Comparison of ENCODE assay signal across 8 cellular contexts in genomic region chr5:373710-374602, GRCh38. TPM values are rescaled to one million over a fixed set of nuclear protein-coding genes. Genes with fewer than 3 reads are reported as not detected.
DNase-seq lines count a peak whose midpoint lies in the region; ATAC-seq, FAIRE-seq and TF ChIP-seq lines count a peak whose summit lies in the region.

No MANE protein-coding gene starts in this region.

- H3K56ac ChIP-seq in H1 (replicated peaks; ENCODE audit: insufficient read length, low read depth, low read length) = no peak overlapping the region

- peaks cover 87% of the 10 kb centered on the region for H3K4me1 ChIP-seq in BLaER1
- H3K4me1 ChIP-seq in H1 (replicated peaks in 1 of 4; ENCODE audit: control insufficient read depth in 3 of 4, insufficient read depth in 4 of 4, low read length in 3 of 4) = peaks cover 0 to 10% (median 5%) of the 10 kb centered on the region in 4 experiments; a peak in 5 of 7 replicates

- no peak overlapping the region for H2BK15ac ChIP-seq in H1 (ENCODE audit: low read length)

- no peaks in the 10 kb centered on the region for H3K79me1 ChIP-seq in H1 (ENCODE audit: low read depth, low read length)

- peak; percentile 36 for ATAC-seq in GM19324 (IDR thresholded peaks at IDR 0.05; ENCODE audit: low FRiP score, unreplicated experiment)

- TF ChIP-seq RAD21 in H1 (IDR thresholded peaks at IDR 0.05 in 1 of 2, conservative IDR thresholded peaks at IDR 0.05 in 1 of 2; ENCODE audit: low read depth in 2 of 2, low read length in 2 of 2) = no peak

- H3K18ac ChIP-seq in H1 (ENCODE audit: extremely low read depth, low read length) = no peak overlapping the region

- H3K23ac ChIP-seq in H1 (ENCODE audit: insufficient read length) = no peak overlapping the region

- H4K5ac ChIP-seq in H1 (ENCODE audit: insufficient read length, low read depth, low read length) = no peak overlapping the region

- H3K4me3 ChIP-seq in BLaER1 = peak overlapping the region; percentile 60
- H3K4me3 ChIP-seq in H1 (ENCODE audit: extremely low read depth in 1 of 4, insufficient read depth in 2 of 4, low read depth in 3 of 4, low read length in 4 of 4) = peak overlapping the region; percentile 1 to 57 (median 14); a peak in 5 of 8 replicates

- no peaks in the 10 kb centered on the region for H3K79me2 ChIP-seq in H1 (ENCODE audit: control insufficient read depth in 1 of 2, insufficient read depth in 2 of 2, low read length in 2 of 2)

- peaks cover 3% of the 10 kb centered on the region; the same call in 1 of the 2 replicates for H3K23me2 ChIP-seq in H1 (ENCODE audit: low read depth, low read length)

- no peak overlapping the region; the same call in 1 of the 2 replicates for H3K27ac ChIP-seq in BLaER1
- H3K27ac ChIP-seq in H1 (ENCODE audit: low read depth, low read length) = no peak overlapping the region

- POLR2A ChIA-PET in H1 (lab: Charles Lee; ENCODE audit: partially characterized antibody) = interaction anchor here (1.3 kb wide), 1 partner anchor 26 kb away, joined by 4 read pairs; no protein-coding TSS in a partner anchor

- no peak overlapping the region for H2BK20ac ChIP-seq in H1 (ENCODE audit: low read length)

- H3K4me1 Mint-ChIP-seq in stimulated activated naive CD8-positive, alpha-beta T cell treated with anti-CD3 and anti-CD28 coated beads, Interleukin-15, Interleukin-2, amounts not matched to agents 100 ng/mL and 50 ng/mL, for 24 hours (ENCODE audit: low read depth) = peaks cover 84% of the 10 kb centered on the region

- H2AK5ac ChIP-seq in H1 (ENCODE audit: low read depth, low read length) = no peak overlapping the region

- H3K4me2 ChIP-seq in BLaER1 (peak overlapping the region; percentile 96), H1 (ENCODE audit: insufficient read depth in 1 of 2, low read depth in 2 of 2, low read length in 2 of 2) (peak overlapping the region; percentile 4 to 72; a peak in 3 of 4 replicates)

- no peak overlapping the region for H4K91ac ChIP-seq in H1 (replicated peaks; ENCODE audit: insufficient read length, low read length)

- H2BK12ac ChIP-seq in H1 (ENCODE audit: low read depth, low read length) = no peak overlapping the region

- H3K36me3 ChIP-seq in BLaER1 (no peaks in the 10 kb centered on the region), H1 (ENCODE audit: control insufficient read depth in 2 of 4, insufficient read depth in 4 of 4, low read length in 3 of 4) (no peaks in the 10 kb centered on the region)

- no peak overlapping the region for H2AFZ ChIP-seq in H1 (ENCODE audit: low read length)

- 51% methylated on average over 6 of the region's 86 CpGs; no CpG with 5 or more reads in 1 of the 2 experiments for WGBS in H1 (ENCODE audit: extremely low coverage in 1 of 2, insufficient coverage in 1 of 2, insufficient read length in 1 of 2, insufficient replicate concordance in 2 of 2, low coverage in 1 of 2, low lambda C conversion rate in 2 of 2, missing lambda C conversion rate in 1 of 2), 2 experiments

- no peak overlapping the region for H3K4ac ChIP-seq in H1 (replicated peaks; ENCODE audit: insufficient read length, low read depth, low read length)

- H3K4me3 Mint-ChIP-seq in stimulated activated naive CD8-positive, alpha-beta T cell treated with anti-CD3 and anti-CD28 coated beads, Interleukin-15, Interleukin-2, amounts not matched to agents 100 ng/mL and 50 ng/mL, for 24 hours = peak overlapping the region; percentile 76

- H3K27me3 ChIP-seq in BLaER1 (peaks cover 32% of the 10 kb centered on the region), H1 (replicated peaks in 1 of 4; ENCODE audit: control insufficient read depth in 3 of 4, extremely low read depth in 1 of 4, insufficient read depth in 3 of 4, low read length in 3 of 4) (peaks cover 0 to 20% (median 14%) of the 10 kb centered on the region in 4 experiments; a peak in 5 of 7 replicates)

- H4K8ac ChIP-seq in H1 (ENCODE audit: extremely low read depth, insufficient read depth, low read length) = no peak overlapping the region

- no peaks in the 10 kb centered on the region for H3K9me3 Mint-ChIP-seq in stimulated activated naive CD8-positive, alpha-beta T cell treated with anti-CD3 and anti-CD28 coated beads, Interleukin-15, Interleukin-2, amounts not matched to agents 100 ng/mL and 50 ng/mL, for 24 hours

- no peak overlapping the region for H3K14ac ChIP-seq in H1 (ENCODE audit: insufficient read length)

- no peak for FAIRE-seq in H1 (lab: Jason Lieb, UNC)

- peaks cover 9% of the 10 kb centered on the region; the same call in 1 of the 2 replicates for H4K20me1 ChIP-seq in BLaER1
- H4K20me1 ChIP-seq in H1 (replicated peaks in 1 of 2; ENCODE audit: control insufficient read depth in 1 of 2, insufficient read depth in 2 of 2, low read length in 2 of 2) = no peaks in the 10 kb centered on the region

- peaks cover 17% of the 10 kb centered on the region for H3K36me3 Mint-ChIP-seq in stimulated activated naive CD8-positive, alpha-beta T cell treated with anti-CD3 and anti-CD28 coated beads, Interleukin-15, Interleukin-2, amounts not matched to agents 100 ng/mL and 50 ng/mL, for 24 hours (ENCODE audit: low read depth)

- no peak for TF ChIP-seq POLR2A in H1 (IDR thresholded peaks at IDR 0.05; ENCODE audit: control extremely low read depth in 1 of 2, low read depth in 2 of 2, low read length in 2 of 2)

- no peaks in the 10 kb centered on the region for H3K27me3 Mint-ChIP-seq in stimulated activated naive CD8-positive, alpha-beta T cell treated with anti-CD3 and anti-CD28 coated beads, Interleukin-15, Interleukin-2, amounts not matched to agents 100 ng/mL and 50 ng/mL, for 24 hours

- H2BK120ac ChIP-seq in H1 (replicated peaks; ENCODE audit: low read depth, low read length) = no peak overlapping the region

- CTCF ChIA-PET in H1 (lab: Charles Lee; ENCODE audit: partially characterized antibody) = interaction anchor here (0.8 to 1.8 kb wide), 5 partner anchors 12 to 173 kb away, joined by 3 to 4 read pairs (median 3); no protein-coding TSS in a partner anchor

- H2BK5ac ChIP-seq in H1 (ENCODE audit: low read depth, low read length) = no peak overlapping the region

- H3K9me3 ChIP-seq in BLaER1 (no peaks in the 10 kb centered on the region), H1 (ENCODE audit: insufficient read depth in 2 of 2, low read depth in 1 of 2, low read length in 1 of 2) (no peaks in the 10 kb centered on the region)

- DNase-seq in NCI-H128 (lab: John Stamatoyannopoulos, UW; ENCODE audit: unreplicated experiment) (peak; percentile 52), H1 (ENCODE audit: low read depth in 1 of 2, low spot score in 2 of 2) (peak in 1 of 2 experiments; percentile 48), myocyte (ENCODE audit: low read depth) (peak; percentile 72), superior temporal gyrus (ENCODE audit: extremely low spot score) (no peak)
- DNase-seq in activated CD4-positive, alpha-beta T cell treated with anti-CD3 and anti-CD28 coated beads for 48 hours = peak; percentile 85

- H3K9ac ChIP-seq in BLaER1 (peak overlapping the region; percentile 13; the same call in 1 of the 2 replicates), H1 (replicated peaks in 1 of 4; ENCODE audit: extremely low read depth in 1 of 4, low read depth in 3 of 4, low read length in 3 of 4) (peak overlapping the region in 1 of 4 experiments; percentile 43; a peak in 1 of 7 replicates)

- no peak for TF ChIP-seq EP300 in H1 (IDR thresholded peaks at IDR 0.05; ENCODE audit: borderline replicate concordance in 1 of 2, low read depth in 2 of 2, low read length in 2 of 2)

- no peak for TF ChIP-seq CTCF in H1 (IDR thresholded peaks at IDR 0.05; ENCODE audit: control extremely low read depth in 1 of 3, insufficient read depth in 1 of 3, low read depth in 1 of 3, low read length in 3 of 3)

- peak overlapping the region; percentile 98 for H3K27ac Mint-ChIP-seq in stimulated activated naive CD8-positive, alpha-beta T cell treated with anti-CD3 and anti-CD28 coated beads, Interleukin-15, Interleukin-2, amounts not matched to agents 100 ng/mL and 50 ng/mL, for 24 hours

TF ChIP-seq in H1, 55 proteins besides CTCF, POLR2A, EP300 and RAD21:
- TF ChIP-seq E2F6 (IDR thresholded peaks at IDR 0.05) (peak; percentile 25; the same call in 1 of the 2 replicates), BACH1 (IDR thresholded peaks at IDR 0.05; ENCODE audit: low read length) (no peak), RNF2 (IDR thresholded peaks at IDR 0.05; ENCODE audit: borderline replicate concordance, low read depth, low read length, missing control alignments, poor library complexity, severe bottlenecking) (no peak), EGR1 (IDR thresholded peaks at IDR 0.05; ENCODE audit: borderline replicate concordance, low read depth, low read length) (peak; percentile 54; the same call in 1 of the 2 replicates), TAF7 (optimal IDR thresholded peaks at IDR 0.05; ENCODE audit: borderline replicate concordance, low read depth, low read length) (no peak)

RNA-seq across cellular contexts. Expression of gene AHRR, which starts 52.4 kb away (rescaled TPM):
- 0.80 and 1.4 TPM in 2 replicates for total RNA-seq in H1 (2021; fragmentation: NEBNext Ultra II Directional; extraction: Animal tissue kit (Norgen Biotek cat#: 25700))
- polyA plus RNA-seq in H1 (2011; rRNA removed) = 0.41 and 0.97 TPM in 2 replicates
- 0.72 TPM for polyA plus RNA-seq in H1 (2011; cell fraction: cytosol; rRNA removed)
- polyA plus RNA-seq in H1 (2011; cell fraction: nucleus; rRNA removed) = 3.3 TPM
- 0.36 to 0.64 TPM (median 0.48 TPM) in 4 replicates for polyA plus RNA-seq in H1 (2012, experiment 1 of 2)
- polyA plus RNA-seq in H1 (2012, experiment 2 of 2) = 0.49 TPM
- 0.28 TPM for polyA plus RNA-seq in H1 (2013, experiment 1 of 2)
- 0.15 TPM for polyA plus RNA-seq in H1 (2013, experiment 2 of 2)
- polyA minus RNA-seq in H1 (2011; rRNA and poly(A)+ RNA removed) = 0.49 and 0.50 TPM in 2 replicates
- polyA minus RNA-seq in H1 (2011; cell fraction: cytosol; rRNA and poly(A)+ RNA removed) = 0.66 TPM
- 1.5 TPM for polyA minus RNA-seq in H1 (2011; cell fraction: nucleus; rRNA and poly(A)+ RNA removed)
- 74.8 and 106 TPM in 2 replicates for total RNA-seq in myocyte
- 16.9 TPM for polyA plus RNA-seq in myocyte (2012)

Comparison
In these comparisons a context has a peak if more than half of its experiments do, and no peak if none do; other contexts are left out.
1. RNA of gene AHRR, which starts 52.4 kb away (total RNA-seq): 74.8 to 106 TPM in myocyte; 0.80 to 1.4 TPM in H1; every median in the first group is over 10 times any median in the second.